ENCODE assay signal across 9 cellular contexts in the genomic region with DNA sequence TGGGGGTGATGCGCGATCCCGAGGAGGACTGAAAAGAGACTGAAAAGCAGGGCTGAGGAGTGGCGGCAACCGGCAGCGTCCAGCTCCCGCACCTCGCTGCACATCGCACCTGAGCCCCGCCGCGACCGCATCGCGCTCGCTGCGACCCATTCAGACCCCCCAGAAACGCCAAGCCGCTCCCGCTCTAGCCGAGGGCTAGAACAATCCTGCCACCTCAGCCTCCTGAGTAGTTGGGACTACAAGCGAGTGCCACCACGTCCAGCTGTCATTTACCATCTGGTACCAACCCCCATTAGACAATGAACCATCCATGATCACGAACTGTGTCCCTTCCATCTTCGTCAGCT. TPM values are rescaled to one million over a fixed set of nuclear protein-coding genes. Genes with fewer than 3 reads are reported as not detected.
DNase-seq lines count a peak whose midpoint lies in the region; ATAC-seq and TF ChIP-seq lines count a peak whose summit lies in the region.
"Had no signal": no experiment of that assay in that cellular context is flagged by ENCODE, and none has a peak within 500 bp of the region (broad histone marks: within the 10 kb centered on the region; RNA-seq: fewer than 3 reads in every experiment).

No MANE protein-coding gene starts in this region.

- H3K9me3 ChIP-seq in CD4-positive, alpha-beta T cell (ENCODE audit: control insufficient read depth, low read length) = no peaks in the 10 kb centered on the region
- H3K9me3 ChIP-seq in NT2/D1 (ENCODE audit: insufficient read depth, low read length) = no peaks in the 10 kb centered on the region
- H3K9me3 ChIP-seq in neural progenitor cell (ENCODE audit: low read depth) = no peaks in the 10 kb centered on the region

- H3K36me3 Mint-ChIP-seq in CD4-positive, alpha-beta T cell (ENCODE audit: low read depth) = no peaks in the 10 kb centered on the region
- H3K36me3 Mint-ChIP-seq in neural progenitor cell = no peaks in the 10 kb centered on the region

- no peak for DNase-seq in CD4-positive, alpha-beta T cell
- DNase-seq in NT2/D1 (ENCODE audit: low read depth, low spot score) (no peak), fibroblast of villous mesenchyme (ENCODE audit: low read depth) (no peak), neural progenitor cell (ENCODE audit: low spot score) (peak; percentile 49), NCI-H1048 (lab: John Stamatoyannopoulos, UW) (no peak), NCI-H345 (lab: John Stamatoyannopoulos, UW) (no peak), amniotic stem cell (lab: John Stamatoyannopoulos, UW) (no peak)
- DNase-seq in activated naive CD4-positive, alpha-beta T cell treated with anti-CD3 and anti-CD28 coated beads, Interleukin-2, amount 50 U/mL, for 16 hours = no peak
- DNase-seq: activated effector memory CD4-positive, alpha-beta T cell treated with Interleukin-2 at 50 U/mL for 16 hours had no signal

- no peak for TF ChIP-seq CTCF in CD4-positive, alpha-beta T cell (IDR thresholded peaks at IDR 0.05)
- TF ChIP-seq CTCF in fibroblast of villous mesenchyme (IDR thresholded peaks at IDR 0.05; ENCODE audit: insufficient read depth, low read depth, low read length) (no peak), neural progenitor cell (IDR thresholded peaks at IDR 0.05) (no peak)

- no peaks in the 10 kb centered on the region for H3K79me2 ChIP-seq in neural progenitor cell (ENCODE audit: low read depth)

- no peak for ATAC-seq in CD4-positive, alpha-beta T cell (ENCODE audit: poor library complexity)

- peaks cover 36% of the 10 kb centered on the region for H3K27me3 ChIP-seq in CD4-positive, alpha-beta T cell (ENCODE audit: control insufficient read depth, insufficient read depth, low read length)
- peaks cover 63% of the 10 kb centered on the region for H3K27me3 ChIP-seq in NT2/D1 (ENCODE audit: insufficient read depth, insufficient read length)
- H3K27me3 ChIP-seq in neural progenitor cell = peaks cover 74% of the 10 kb centered on the region

- POLR2A ChIA-PET in CD4-positive, alpha-beta T cell (lab: Charles Lee) = interaction anchor here (0.8 to 4.4 kb wide), 14 partner anchors 8 to 582 kb away, joined by 3 to 28 read pairs (median 4); a partner anchor contains a TSS

- H3K4me1 ChIP-seq in NT2/D1 (ENCODE audit: insufficient read depth, insufficient read length) (peaks cover 5% of the 10 kb centered on the region), neural progenitor cell (peaks cover 10% of the 10 kb centered on the region)

- peaks cover 62% of the 10 kb centered on the region for H3K27me3 Mint-ChIP-seq in CD4-positive, alpha-beta T cell
- H3K27me3 Mint-ChIP-seq in neural progenitor cell (ENCODE audit: insufficient read depth, low read depth) = peaks cover 42% of the 10 kb centered on the region

- H3K4me2 ChIP-seq in neural progenitor cell = peak overlapping the region; percentile 75

- H3K4me1 Mint-ChIP-seq in CD4-positive, alpha-beta T cell (ENCODE audit: low read depth) = peaks cover 36% of the 10 kb centered on the region
- H3K4me1 Mint-ChIP-seq in neural progenitor cell = peaks cover 18% of the 10 kb centered on the region

- H3K27ac Mint-ChIP-seq in CD4-positive, alpha-beta T cell = no peak overlapping the region
- no peak overlapping the region for H3K27ac Mint-ChIP-seq in neural progenitor cell

- H3K9me3 Mint-ChIP-seq in CD4-positive, alpha-beta T cell = no peaks in the 10 kb centered on the region
- H3K9me3 Mint-ChIP-seq in neural progenitor cell = no peaks in the 10 kb centered on the region

- H3K4me3 ChIP-seq in NT2/D1 (ENCODE audit: insufficient read length, low read depth) (peak overlapping the region; percentile 19), fibroblast of villous mesenchyme (ENCODE audit: low read depth, low read length) (peak overlapping the region; percentile 12), neural progenitor cell (peak overlapping the region; percentile 40)

- no peaks in the 10 kb centered on the region for H3F3A ChIP-seq in neural progenitor cell (ENCODE audit: low read depth)

- no peaks in the 10 kb centered on the region for H3K36me3 ChIP-seq in NT2/D1 (ENCODE audit: insufficient read depth, insufficient read length, low read length)
- H3K36me3 ChIP-seq in neural progenitor cell = no peaks in the 10 kb centered on the region

- H3K4me3 Mint-ChIP-seq in CD4-positive, alpha-beta T cell = peak overlapping the region; percentile 91
- H3K4me3 Mint-ChIP-seq in neural progenitor cell = peak overlapping the region; percentile 87

- no peaks in the 10 kb centered on the region for H4K20me1 ChIP-seq in neural progenitor cell (ENCODE audit: low read depth)

- H3K27ac ChIP-seq in CD4-positive, alpha-beta T cell (ENCODE audit: low read depth, low read length) = no peak overlapping the region
- H3K27ac ChIP-seq in neural progenitor cell = no peak overlapping the region

- intact Hi-C loops in CD4-positive, alpha-beta T cell (cut with DNase I, micrococcal nuclease) = no loop called here

- peak overlapping the region; percentile 48 for H2AFZ ChIP-seq in neural progenitor cell (replicated peaks)

- CTCF ChIA-PET in CD4-positive, alpha-beta T cell (lab: Charles Lee) = interaction anchor here (1.0 to 1.2 kb wide), 3 partner anchors 9 to 141 kb away, joined by 3 to 4 read pairs (median 3); no protein-coding TSS in a partner anchor

- H3K9ac ChIP-seq in NT2/D1 (ENCODE audit: insufficient read length, low read depth) (peak overlapping the region; percentile 21), neural progenitor cell (no peak overlapping the region)

RNA-seq across cellular contexts. Expression of a gene that starts 33.2 kb away (rescaled TPM):
- 1,000 to 10,000 TPM; 1,767 to 1,801 TPM for total RNA-seq in CD4-positive, alpha-beta T cell
- total RNA-seq in fibroblast of villous mesenchyme = 325 and 421 TPM in 2 replicates
- 107 and 278 TPM in 2 replicates for total RNA-seq in neural progenitor cell (ENCODE audit: low replicate concordance)
